ENCODE assay signal across 8 cellular contexts in the genomic region with DNA sequence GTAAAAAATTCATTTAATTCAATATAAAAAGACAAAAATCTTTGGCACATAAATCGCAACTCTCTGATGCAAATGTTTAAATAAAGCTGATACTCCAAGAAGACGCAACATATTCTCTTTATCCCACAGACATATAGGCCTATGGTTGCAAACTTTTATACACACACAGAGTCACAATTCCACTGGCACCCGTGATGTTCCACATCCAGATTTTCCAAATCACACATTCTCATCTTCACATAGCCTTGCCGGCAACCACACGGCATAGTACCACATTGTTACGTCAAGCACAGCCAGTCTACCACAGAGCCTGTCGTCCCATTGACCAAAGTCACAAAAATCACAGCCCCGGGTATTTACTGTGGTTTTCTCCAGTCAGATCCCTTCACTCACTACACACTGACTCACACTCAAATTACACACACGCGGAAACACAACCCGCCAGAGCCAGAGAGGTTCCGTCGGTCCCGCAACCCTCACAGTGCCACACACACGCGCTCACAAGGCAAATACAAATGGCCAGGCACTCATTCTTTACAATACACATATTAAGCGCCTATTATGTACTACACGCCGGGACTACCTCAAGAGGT. TPM values are rescaled to one million over a fixed set of nuclear protein-coding genes. Genes with fewer than 3 reads are reported as not detected.
DNase-seq lines count a peak whose midpoint lies in the region; ATAC-seq and TF ChIP-seq lines count a peak whose summit lies in the region.

No MANE protein-coding gene starts in this region.

- CTCF ChIA-PET in CD4-positive, alpha-beta memory T cell (lab: Charles Lee; ENCODE audit: partially characterized antibody) = interaction anchor here (3.2 kb wide), 1 partner anchor 26 kb away, joined by 30 read pairs; the partner anchor contains the start of gene PSMC4

- no peaks in the 10 kb centered on the region for H3K27me3 Mint-ChIP-seq in CD4-positive, alpha-beta memory T cell

- TF ChIP-seq POLR2A in right lobe of liver (IDR thresholded peaks at IDR 0.05) = no peak

- peak overlapping the region; percentile 98 to 99 for H3K4me3 ChIP-seq in CD4-positive, alpha-beta memory T cell (ENCODE audit: low read length in 2 of 2)
- H3K4me3 ChIP-seq in SK-N-MC (peak overlapping the region; percentile 95), right lobe of liver (peak overlapping the region; percentile 59 to 83 (median 71))

- H3K36me3 ChIP-seq in CD4-positive, alpha-beta memory T cell (ENCODE audit: insufficient read depth, low read length) = no peaks in the 10 kb centered on the region
- no peaks in the 10 kb centered on the region for H3K36me3 ChIP-seq in SK-N-MC (ENCODE audit: insufficient read depth, low read length)
- H3K36me3 ChIP-seq in right lobe of liver = no peaks in the 10 kb centered on the region

- intact Hi-C loops in CD4-positive, alpha-beta memory T cell (cut with micrococcal nuclease) = loop anchor here (1.0 to 2.0 kb wide), 3 partner anchors 25 to 94 kb away; partner anchors contain the start of genes PSMC4 and ZNF780A
- intact Hi-C loops in right lobe of liver (cut with DNase I) = no loop called here

- no peak for TF ChIP-seq CTCF in right lobe of liver (IDR thresholded peaks at IDR 0.05)

- peaks cover 28 to 59% (median 38%) of the 10 kb centered on the region in 4 donors for H3K4me1 Mint-ChIP-seq in CD4-positive, alpha-beta memory T cell

- H3K9me3 ChIP-seq in CD4-positive, alpha-beta memory T cell (ENCODE audit: control insufficient read depth in 1 of 2, low read length in 2 of 2) = peaks cover 0 to 4% of the 10 kb centered on the region in 2 donors
- H3K9me3 ChIP-seq in SK-N-MC (ENCODE audit: low read depth, low read length) (no peaks in the 10 kb centered on the region), right lobe of liver (no peaks in the 10 kb centered on the region)

- H3K9ac ChIP-seq in SK-N-MC (ENCODE audit: insufficient read length) = peak overlapping the region; percentile 87

- peak in 1 of 5 donors; percentile 83 for DNase-seq in CD4-positive, alpha-beta memory T cell
- peak; percentile 22 for DNase-seq in SK-N-MC (ENCODE audit: low read depth, low spot score)
- peak; percentile 51 for DNase-seq in dedifferentiated amniotic fluid mesenchymal stem cell (ENCODE audit: extremely low spot score)
- no peak for DNase-seq in right lobe of liver
- peak; percentile 49 for DNase-seq in stimulated activated naive CD8-positive, alpha-beta T cell treated with anti-CD3 and anti-CD28 coated beads, Interleukin-15, Interleukin-2, amounts not matched to agents 100 U/mL and 50 U/mL, for 24 hours
- no peak for DNase-seq in SKM-1 treated with dmso at 0.1 percent for 144 hours (lab: John Stamatoyannopoulos, UW; ENCODE audit: unreplicated experiment)

- POLR2A ChIA-PET in CD4-positive, alpha-beta memory T cell (lab: Charles Lee; ENCODE audit: partially characterized antibody) = interaction anchor here (0.9 to 3.4 kb wide), 14 partner anchors 9 to 607 kb away, joined by 3 to 46 read pairs (median 4); partner anchors contain the start of genes DYRK1B, FBL, PSMC4 and ZNF780A

- ATAC-seq in GM19035 (IDR thresholded peaks at IDR 0.05; ENCODE audit: unreplicated experiment) (peak; percentile 24), HG03520 (IDR thresholded peaks at IDR 0.05; ENCODE audit: unreplicated experiment) (peak; percentile 25), right lobe of liver (peak; percentile 16 to 63 (median 38))
- peak; percentile 55 for ATAC-seq in stimulated activated naive CD8-positive, alpha-beta T cell treated with anti-CD3 and anti-CD28 coated beads, Interleukin-15, Interleukin-2, amounts not matched to agents 100 U/mL and 50 U/mL, for 24 hours

- WGBS in right lobe of liver (ENCODE audit: insufficient coverage, low coverage, low lambda C conversion rate, missing lambda C conversion rate) = 11% methylated on average over 18 of the region's 19 CpGs

- peaks cover 6 to 14% of the 10 kb centered on the region in 2 donors for H3K36me3 Mint-ChIP-seq in CD4-positive, alpha-beta memory T cell

- H3K27ac Mint-ChIP-seq in CD4-positive, alpha-beta memory T cell = peak overlapping the region; percentile 79 to 98 (median 96)

- peak overlapping the region; percentile 82 for H3K27ac ChIP-seq in CD4-positive, alpha-beta memory T cell (ENCODE audit: low read depth, low read length)
- H3K27ac ChIP-seq in SK-N-MC (peak overlapping the region; percentile 39), right lobe of liver (peak overlapping the region; percentile 57 to 82 (median 80))

- H3K4me1 ChIP-seq in CD4-positive, alpha-beta memory T cell (ENCODE audit: insufficient read depth, low read length) = peaks cover 19% of the 10 kb centered on the region
- H3K4me1 ChIP-seq in right lobe of liver = peaks cover 0 to 14% (median 2%) of the 10 kb centered on the region in 4 donors

- H3K9me3 Mint-ChIP-seq in CD4-positive, alpha-beta memory T cell = peaks cover 0 to 11% (median 0%) of the 10 kb centered on the region in 8 donors

- no peaks in the 10 kb centered on the region for H3K27me3 ChIP-seq in CD4-positive, alpha-beta memory T cell (ENCODE audit: insufficient read depth, low read length)
- H3K27me3 ChIP-seq in right lobe of liver = no peaks in the 10 kb centered on the region

- H3K4me3 Mint-ChIP-seq in CD4-positive, alpha-beta memory T cell = peak overlapping the region; percentile 93 to 100 (median 99)

RNA-seq across cellular contexts. Expression of gene ZNF546, which starts 0.5 kb away (rescaled TPM):
- total RNA-seq in CD4-positive, alpha-beta memory T cell = 10 to 100 TPM; 17.5 to 18.4 TPM
- 1 to 10 TPM; 2.9 TPM for polyA plus RNA-seq in CD4-positive, alpha-beta memory T cell
- total RNA-seq in right lobe of liver = 1 to 10 TPM; 1.5 to 5.4 (median 3.5) TPM

RNA-seq across cellular contexts. Expression of gene PSMC4, which starts 25.3 kb away (rescaled TPM):
- total RNA-seq in CD4-positive, alpha-beta memory T cell = 10 to 100 TPM; 53.1 to 56.3 TPM
- 100 to 1,000 TPM in 1 of 2 donors, 10 to 100 TPM in 1; 96.4 to 135 TPM for polyA plus RNA-seq in CD4-positive, alpha-beta memory T cell
- total RNA-seq in right lobe of liver = 100 to 1,000 TPM in 1 of 6 experiments, 10 to 100 TPM in 5; 40.0 to 106 (median 52.5) TPM

RNA-seq across cellular contexts. Expression of gene ZNF780B, which starts 59.7 kb away (rescaled TPM):
- total RNA-seq in CD4-positive, alpha-beta memory T cell = 10 to 100 TPM; 63.3 to 66.2 TPM
- 1 to 10 TPM; 4.6 to 9.3 TPM for polyA plus RNA-seq in CD4-positive, alpha-beta memory T cell
- 1 to 10 TPM; 3.2 to 9.6 (median 5.8) TPM for total RNA-seq in right lobe of liver

Comparison
In these comparisons a context has a peak if more than half of its experiments do, and no peak if none do; other contexts are left out.
1. DNase-seq: peak in SK-N-MC (single experiment), dedifferentiated amniotic fluid mesenchymal stem cell (single experiment) and stimulated activated naive CD8-positive, alpha-beta T cell treated with anti-CD3 and anti-CD28 coated beads, Interleukin-15, Interleukin-2, amounts not matched to agents 100 U/mL and 50 U/mL, for 24 hours (single experiment); none in right lobe of liver (0 of 3) and SKM-1 treated with dmso at 0.1 percent for 144 hours (single experiment).
2. RNA of gene ZNF780B, which starts 59.7 kb away (total RNA-seq): 63.3 to 66.2 TPM in CD4-positive, alpha-beta memory T cell; 3.2 to 9.6 TPM in right lobe of liver; every median in the first group is over 4 times any median in the second.
3. Peak in every context shown above with its lines, with median percentiles within 50 percentile points of each other: H3K27ac ChIP-seq, H3K4me3 ChIP-seq and ATAC-seq.